28 cellular contexts compared by ENCODE assay signal in genomic region chr6:168888102-168888501, GRCh38.
DNase-seq lines count a peak whose midpoint lies in the region; ATAC-seq, FAIRE-seq and TF ChIP-seq lines count a peak whose summit lies in the region.
"Had no signal": no experiment of that assay in that cellular context is flagged by ENCODE, and none has a peak within 500 bp of the region (broad histone marks: within the 10 kb centered on the region; RNA-seq: fewer than 3 reads in every experiment).

No MANE protein-coding gene starts in this region.

- H3K4me2 ChIP-seq in K562 (ENCODE audit: insufficient read depth, low read length) = no peak overlapping the region
- H3K4me2 ChIP-seq in H1 (ENCODE audit: insufficient read depth in 1 of 2, low read depth in 2 of 2, low read length in 2 of 2) = no peak overlapping the region
- no peak overlapping the region for H3K4me2 ChIP-seq in neural progenitor cell
- H3K4me2 ChIP-seq: BLaER1 had no signal

- peak overlapping the region; percentile 12; the same call in 1 of the 2 replicates for H4K8ac ChIP-seq in H1 (ENCODE audit: extremely low read depth, insufficient read depth, low read length)

- H4K91ac ChIP-seq in H1 (replicated peaks; ENCODE audit: insufficient read length, low read length) = no peak overlapping the region

- H3K23ac ChIP-seq in H1 (ENCODE audit: insufficient read length) = no peak overlapping the region

- H3K27ac ChIP-seq in K562 (ENCODE audit: extremely low read depth, low read depth, low read length) (no peak overlapping the region), H1 (ENCODE audit: low read depth, low read length) (no peak overlapping the region), neural progenitor cell (no peak overlapping the region), pancreas (peak overlapping the region in 3 of 4 donors; percentile 33 to 85 (median 84)), gastroesophageal sphincter (no peak overlapping the region)
- H3K27ac ChIP-seq: BLaER1 had no signal

- CTCF ChIA-PET in K562 (lab: Yijun Ruan, JAX; ENCODE audit: low intra/inter-chr PET ratio) (no interaction called here), H1 (lab: Charles Lee; ENCODE audit: partially characterized antibody) (interaction anchor here (0.6 to 3.3 kb wide), 5 partner anchors 10 to 632 kb away, joined by 3 to 15 read pairs (median 3); no protein-coding TSS in a partner anchor)

- DNase-seq in K562 (ENCODE audit: extremely low read depth in 1 of 4, low spot score in 3 of 4) (no peak), H1 (ENCODE audit: low read depth in 1 of 2, low spot score in 2 of 2) (no peak), neural progenitor cell (ENCODE audit: low spot score) (no peak), pancreas (no peak), NCI-H748 (lab: John Stamatoyannopoulos, UW; ENCODE audit: unreplicated experiment) (no peak), dermis blood vessel endothelial cell (no peak)
- DNase-seq: 8988T; ACHN; BE2C; C1 segment of cervical spinal cord; Caco-2; CD8-positive, alpha-beta T cell; DMS 273 treated with DMSO at 0.1 percent for 48 hours; DMS153; DMS53; DMS79; DND-41; EL; GDM1 had no signal

- H3K36me3 ChIP-seq in K562 (ENCODE audit: control insufficient read depth, insufficient read depth, low read length) (no peaks in the 10 kb centered on the region), H1 (ENCODE audit: control insufficient read depth in 2 of 4, insufficient read depth in 4 of 4, low read length in 3 of 4) (no peaks in the 10 kb centered on the region), neural progenitor cell (no peaks in the 10 kb centered on the region), pancreas (no peaks in the 10 kb centered on the region), gastroesophageal sphincter (no peaks in the 10 kb centered on the region)
- H3K36me3 ChIP-seq: BE2C, BLaER1 had no signal

- no peaks in the 10 kb centered on the region for H3K23me2 ChIP-seq in H1 (ENCODE audit: low read depth, low read length)

- WGBS in K562 (ENCODE audit: insufficient coverage, low coverage, missing lambda C conversion rate) = under 1% methylated on average over 11 of the region's 11 CpGs
- WGBS in H1 (ENCODE audit: extremely low coverage in 1 of 2, insufficient coverage in 1 of 2, insufficient read length in 1 of 2, insufficient replicate concordance in 2 of 2, low coverage in 1 of 2, low lambda C conversion rate in 2 of 2, missing lambda C conversion rate in 1 of 2), 2 experiments = 94% methylated on average over 10 of the region's 11 CpGs; no CpG with 5 or more reads in 1 of the 2 experiments
- WGBS in pancreas, 2 donors = 77 to 89% methylated on average over 11 of the region's 11 CpGs
- 100% methylated on average over 1 of the region's 11 CpGs; no CpG with 5 or more reads in 1 of the 2 donors for WGBS in gastroesophageal sphincter (ENCODE audit: low coverage in 1 of 2), 2 donors

- TF ChIP-seq CTCF in K562 (IDR thresholded peaks at IDR 0.05 in 2 of 3, conservative IDR thresholded peaks at IDR 0.05 in 1 of 3; ENCODE audit: insufficient read depth in 2 of 3, low read depth in 1 of 3, low read length in 3 of 3) (no peak), H1 (IDR thresholded peaks at IDR 0.05; ENCODE audit: control extremely low read depth in 1 of 3, insufficient read depth in 1 of 3, low read depth in 1 of 3, low read length in 3 of 3) (no peak), neural progenitor cell (IDR thresholded peaks at IDR 0.05) (no peak), pancreas (IDR thresholded peaks at IDR 0.05) (no peak), gastroesophageal sphincter (IDR thresholded peaks at IDR 0.05) (no peak)

- no peak overlapping the region for H2BK12ac ChIP-seq in H1 (ENCODE audit: low read depth, low read length)

- H3K4me3 ChIP-seq in K562 = no peak overlapping the region
- no peak overlapping the region for H3K4me3 ChIP-seq in H1 (ENCODE audit: extremely low read depth in 1 of 4, insufficient read depth in 2 of 4, low read depth in 3 of 4, low read length in 4 of 4)
- no peak overlapping the region for H3K4me3 ChIP-seq in neural progenitor cell
- H3K4me3 ChIP-seq in pancreas = no peak overlapping the region
- H3K4me3 ChIP-seq in gastroesophageal sphincter = no peak overlapping the region
- H3K4me3 ChIP-seq: BLaER1, GM12878 had no signal

- no peaks in the 10 kb centered on the region for H3K79me1 ChIP-seq in H1 (ENCODE audit: low read depth, low read length)

- H3K9me3 ChIP-seq in K562 (replicated peaks; ENCODE audit: control insufficient read depth, insufficient read depth, low read depth, low read length) = no peaks in the 10 kb centered on the region
- H3K9me3 ChIP-seq in H1 (ENCODE audit: insufficient read depth in 2 of 2, low read depth in 1 of 2, low read length in 1 of 2) = no peaks in the 10 kb centered on the region
- no peaks in the 10 kb centered on the region for H3K9me3 ChIP-seq in neural progenitor cell (ENCODE audit: low read depth)
- H3K9me3 ChIP-seq in pancreas = no peaks in the 10 kb centered on the region
- H3K9me3 ChIP-seq in gastroesophageal sphincter = no peaks in the 10 kb centered on the region
- H3K9me3 ChIP-seq: BE2C, BLaER1, Caco-2 had no signal

- no peaks in the 10 kb centered on the region for H3K36me3 Mint-ChIP-seq in neural progenitor cell
- H3K36me3 Mint-ChIP-seq: CD8-positive, alpha-beta T cell had no signal

- H3F3A ChIP-seq in neural progenitor cell (ENCODE audit: low read depth) = no peaks in the 10 kb centered on the region

- no peak overlapping the region for H2AK5ac ChIP-seq in H1 (ENCODE audit: low read depth, low read length)

- H3K56ac ChIP-seq in H1 (replicated peaks; ENCODE audit: insufficient read length, low read depth, low read length) = no peak overlapping the region

- H2BK120ac ChIP-seq in H1 (replicated peaks; ENCODE audit: low read depth, low read length) = no peak overlapping the region

- intact Hi-C loops in K562 (cut with micrococcal nuclease) (loop anchor here (10.0 kb wide), 1 partner anchor 693 kb away; no protein-coding TSS in a partner anchor), pancreas (cut with DNase I) (no loop called here)

- H3K4ac ChIP-seq in H1 (replicated peaks; ENCODE audit: insufficient read length, low read depth, low read length) = no peak overlapping the region

- no peak overlapping the region for H4K5ac ChIP-seq in H1 (ENCODE audit: insufficient read length, low read depth, low read length)

- H3K27me3 ChIP-seq in K562 (ENCODE audit: control insufficient read depth in 2 of 2, insufficient read depth in 2 of 2, low read length in 2 of 2) = peaks cover 44 to 85% of the 10 kb centered on the region in 2 experiments
- H3K27me3 ChIP-seq in H1 (replicated peaks in 1 of 4; ENCODE audit: control insufficient read depth in 3 of 4, extremely low read depth in 1 of 4, insufficient read depth in 3 of 4, low read length in 3 of 4) = peaks cover 0 to 11% (median 8%) of the 10 kb centered on the region in 4 experiments; a peak in 4 of 7 replicates
- peaks cover 13% of the 10 kb centered on the region for H3K27me3 ChIP-seq in neural progenitor cell
- no peaks in the 10 kb centered on the region for H3K27me3 ChIP-seq in pancreas
- H3K27me3 ChIP-seq in gastroesophageal sphincter = peaks cover 5% of the 10 kb centered on the region
- H3K27me3 ChIP-seq: BE2C, BLaER1 had no signal

- peak overlapping the region; percentile 46 for H3K27ac Mint-ChIP-seq in neural progenitor cell
- H3K27ac Mint-ChIP-seq: CD4-positive, alpha-beta T cell; CD8-positive, alpha-beta T cell had no signal

- H3K18ac ChIP-seq in H1 (ENCODE audit: extremely low read depth, low read length) = no peak overlapping the region

- no peaks in the 10 kb centered on the region for H3K79me2 ChIP-seq in K562 (ENCODE audit: control insufficient read depth, insufficient read depth, low read length)
- no peaks in the 10 kb centered on the region for H3K79me2 ChIP-seq in H1 (ENCODE audit: control insufficient read depth in 1 of 2, insufficient read depth in 2 of 2, low read length in 2 of 2)
- H3K79me2 ChIP-seq in neural progenitor cell (ENCODE audit: low read depth) = no peaks in the 10 kb centered on the region

- H3K4me1 Mint-ChIP-seq in neural progenitor cell = no peaks in the 10 kb centered on the region

- in situ Hi-C loops in K562 (cut with MboI) = no loop called here

- TF ChIP-seq RAD21 in K562 (CRISPR knock-in tag; conservative IDR thresholded peaks at IDR 0.05 in 1 of 2, IDR thresholded peaks at IDR 0.05 in 1 of 2) (no peak), H1 (IDR thresholded peaks at IDR 0.05 in 1 of 2, conservative IDR thresholded peaks at IDR 0.05 in 1 of 2; ENCODE audit: low read depth in 2 of 2, low read length in 2 of 2) (no peak)

- no peaks in the 10 kb centered on the region for H3K9me3 Mint-ChIP-seq in neural progenitor cell
- H3K9me3 Mint-ChIP-seq: CD4-positive, alpha-beta T cell; CD8-positive, alpha-beta T cell had no signal

- POLR2A ChIA-PET in K562 (lab: Yijun Ruan, JAX) (interaction anchor here (0.7 kb wide), 1 partner anchor 518 kb away, joined by 4 read pairs; no protein-coding TSS in a partner anchor), H1 (lab: Charles Lee; ENCODE audit: partially characterized antibody) (no interaction called here)

- H2BK20ac ChIP-seq in H1 (ENCODE audit: low read length) = no peak overlapping the region

- FAIRE-seq in K562 (lab: Jason Lieb, UNC) = no peak
- FAIRE-seq in H1 (lab: Jason Lieb, UNC) = no peak
- no peak for FAIRE-seq in pancreas (lab: Jason Lieb, UNC)
- FAIRE-seq: A204.1, GM12878, GM12892, GM18507, GM19239 had no signal

- TF ChIP-seq POLR2A in K562 (conservative IDR thresholded peaks at IDR 0.05) (no peak), H1 (IDR thresholded peaks at IDR 0.05; ENCODE audit: control extremely low read depth in 1 of 2, low read depth in 2 of 2, low read length in 2 of 2) (no peak), gastroesophageal sphincter (IDR thresholded peaks at IDR 0.05) (no peak)

- no peak overlapping the region for H3K9ac ChIP-seq in K562 (ENCODE audit: insufficient read depth in 1 of 2, low read depth in 2 of 2, low read length in 2 of 2)
- H3K9ac ChIP-seq in H1 (replicated peaks in 1 of 4; ENCODE audit: extremely low read depth in 1 of 4, low read depth in 3 of 4, low read length in 3 of 4) = no peak overlapping the region
- no peak overlapping the region for H3K9ac ChIP-seq in neural progenitor cell
- H3K9ac ChIP-seq: BLaER1 had no signal

- H3K9me1 ChIP-seq in K562 (ENCODE audit: control insufficient read depth, insufficient read depth, low read length) = no peaks in the 10 kb centered on the region

- H3K27me3 Mint-ChIP-seq in neural progenitor cell (ENCODE audit: insufficient read depth, low read depth) = peaks cover 7% of the 10 kb centered on the region
- H3K27me3 Mint-ChIP-seq: CD4-positive, alpha-beta T cell had no signal

- H3K14ac ChIP-seq in H1 (ENCODE audit: insufficient read length) = no peak overlapping the region

- H4K20me1 ChIP-seq in K562 (replicated peaks; ENCODE audit: control insufficient read depth, insufficient read depth, low read length) (peaks cover 11% of the 10 kb centered on the region), H1 (replicated peaks in 1 of 2; ENCODE audit: control insufficient read depth in 1 of 2, insufficient read depth in 2 of 2, low read length in 2 of 2) (no peaks in the 10 kb centered on the region), neural progenitor cell (ENCODE audit: low read depth) (no peaks in the 10 kb centered on the region)
- H4K20me1 ChIP-seq: BLaER1 had no signal

- H2BK15ac ChIP-seq in H1 (ENCODE audit: low read length) = no peak overlapping the region

- no TSS peak for BruUV-seq in K562 (replicated peaks; lab: Mats Ljungman, UMichigan)

- no peak for ATAC-seq in K562
- ATAC-seq in pancreas = no peak
- no peak for ATAC-seq in GM18873 (IDR thresholded peaks at IDR 0.05; ENCODE audit: low FRiP score, unreplicated experiment)
- ATAC-seq in gastroesophageal sphincter = no peak
- ATAC-seq: CD8-positive, alpha-beta T cell; GM12878 had no signal

- no peak overlapping the region for H2AFZ ChIP-seq in K562 (ENCODE audit: low read depth, low read length)
- H2AFZ ChIP-seq in H1 (ENCODE audit: low read length) = no peak overlapping the region
- no peak overlapping the region for H2AFZ ChIP-seq in neural progenitor cell (replicated peaks)

- H2BK5ac ChIP-seq in H1 (ENCODE audit: low read depth, low read length) = no peak overlapping the region

- TF ChIP-seq EP300 in K562 (IDR thresholded peaks at IDR 0.05; ENCODE audit: low read length) (no peak), H1 (IDR thresholded peaks at IDR 0.05; ENCODE audit: borderline replicate concordance in 1 of 2, low read depth in 2 of 2, low read length in 2 of 2) (no peak), gastroesophageal sphincter (IDR thresholded peaks at IDR 0.05) (no peak)

- H3K4me1 ChIP-seq in K562 (replicated peaks in 1 of 2; ENCODE audit: control insufficient read depth in 2 of 2, insufficient read depth in 2 of 2, low read length in 2 of 2) (peaks cover 0 to 4% of the 10 kb centered on the region in 2 experiments; a peak in 1 of 5 replicates), H1 (replicated peaks in 1 of 4; ENCODE audit: control insufficient read depth in 3 of 4, insufficient read depth in 4 of 4, low read length in 3 of 4) (no peaks in the 10 kb centered on the region), neural progenitor cell (no peaks in the 10 kb centered on the region), pancreas (no peaks in the 10 kb centered on the region), gastroesophageal sphincter (peaks cover 0 to 34% (median 0%) of the 10 kb centered on the region in 3 donors)
- H3K4me1 ChIP-seq: BE2C, Caco-2 had no signal

- no peak overlapping the region for H3K4me3 Mint-ChIP-seq in neural progenitor cell
- H3K4me3 Mint-ChIP-seq: CD4-positive, alpha-beta T cell; CD8-positive, alpha-beta T cell had no signal

Comparison
In these comparisons a context has a peak if more than half of its experiments do, and no peak if none do; other contexts are left out.
1. H3K27ac ChIP-seq: peak in pancreas (3 of 4); none in K562 (single experiment), H1 (single experiment), neural progenitor cell (single experiment) and gastroesophageal sphincter (0 of 4).
2. Of the 49 proteins assayed by ChIP-seq in both K562 and H1: peak only in K562: KDM1A; only in H1: none; in both: none; in neither: 48.